1 cellular context compared by ENCODE assay signal in the genomic region with DNA sequence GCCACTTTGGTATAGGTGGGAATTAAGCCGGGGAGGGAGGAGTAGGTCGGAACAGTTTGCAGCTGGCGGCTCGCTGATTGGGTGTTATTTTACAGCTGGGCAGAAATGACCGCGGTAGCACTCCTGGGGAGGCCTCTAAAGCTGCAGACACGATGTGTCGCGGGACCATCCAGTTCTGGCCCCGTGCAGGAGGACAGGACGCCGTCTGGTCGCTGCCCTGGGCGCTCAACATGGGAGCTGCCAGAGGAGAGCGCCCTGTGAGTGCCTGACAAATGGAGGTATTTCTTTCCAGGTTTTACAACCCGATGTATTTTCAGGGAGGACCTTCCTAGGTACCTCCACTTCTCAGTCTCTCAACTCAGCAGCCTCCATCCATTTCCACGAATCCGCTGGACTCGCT.
TF ChIP-seq lines count a peak whose summit lies in the region.

No MANE protein-coding gene starts in this region.

TF ChIP-seq in HCT116, 20 proteins besides CTCF, POLR2A, EP300 and RAD21 (continued from another document):
- TF ChIP-seq, protein P1, sequence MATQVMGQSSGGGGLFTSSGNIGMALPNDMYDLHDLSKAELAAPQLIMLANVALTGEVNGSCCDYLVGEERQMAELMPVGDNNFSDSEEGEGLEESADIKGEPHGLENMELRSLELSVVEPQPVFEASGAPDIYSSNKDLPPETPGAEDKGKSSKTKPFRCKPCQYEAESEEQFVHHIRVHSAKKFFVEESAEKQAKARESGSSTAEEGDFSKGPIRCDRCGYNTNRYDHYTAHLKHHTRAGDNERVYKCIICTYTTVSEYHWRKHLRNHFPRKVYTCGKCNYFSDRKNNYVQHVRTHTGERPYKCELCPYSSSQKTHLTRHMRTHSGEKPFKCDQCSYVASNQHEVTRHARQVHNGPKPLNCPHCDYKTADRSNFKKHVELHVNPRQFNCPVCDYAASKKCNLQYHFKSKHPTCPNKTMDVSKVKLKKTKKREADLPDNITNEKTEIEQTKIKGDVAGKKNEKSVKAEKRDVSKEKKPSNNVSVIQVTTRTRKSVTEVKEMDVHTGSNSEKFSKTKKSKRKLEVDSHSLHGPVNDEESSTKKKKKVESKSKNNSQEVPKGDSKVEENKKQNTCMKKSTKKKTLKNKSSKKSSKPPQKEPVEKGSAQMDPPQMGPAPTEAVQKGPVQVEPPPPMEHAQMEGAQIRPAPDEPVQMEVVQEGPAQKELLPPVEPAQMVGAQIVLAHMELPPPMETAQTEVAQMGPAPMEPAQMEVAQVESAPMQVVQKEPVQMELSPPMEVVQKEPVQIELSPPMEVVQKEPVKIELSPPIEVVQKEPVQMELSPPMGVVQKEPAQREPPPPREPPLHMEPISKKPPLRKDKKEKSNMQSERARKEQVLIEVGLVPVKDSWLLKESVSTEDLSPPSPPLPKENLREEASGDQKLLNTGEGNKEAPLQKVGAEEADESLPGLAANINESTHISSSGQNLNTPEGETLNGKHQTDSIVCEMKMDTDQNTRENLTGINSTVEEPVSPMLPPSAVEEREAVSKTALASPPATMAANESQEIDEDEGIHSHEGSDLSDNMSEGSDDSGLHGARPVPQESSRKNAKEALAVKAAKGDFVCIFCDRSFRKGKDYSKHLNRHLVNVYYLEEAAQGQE (IDR thresholded peaks at IDR 0.05; ENCODE audit: low read depth) = no peak
- no peak for TF ChIP-seq EZH2phosphoT487 (IDR thresholded peaks at IDR 0.05; ENCODE audit: borderline replicate concordance)
- TF ChIP-seq ELF1 (IDR thresholded peaks at IDR 0.05; ENCODE audit: borderline replicate concordance, low read depth) = no peak
- TF ChIP-seq JUND (IDR thresholded peaks at IDR 0.05) = no peak
- TF ChIP-seq ZNF274 (IDR thresholded peaks at IDR 0.05; ENCODE audit: low read depth, low read length) = no peak
- no peak for TF ChIP-seq CEBPB (IDR thresholded peaks at IDR 0.05; ENCODE audit: low read depth)
- TF ChIP-seq TCF7L2 (IDR thresholded peaks at IDR 0.05; ENCODE audit: borderline replicate concordance, extremely low read depth, insufficient read depth, insufficient read length) = no peak
